ENCODE assay signal across 21 cellular contexts in the genomic region with DNA sequence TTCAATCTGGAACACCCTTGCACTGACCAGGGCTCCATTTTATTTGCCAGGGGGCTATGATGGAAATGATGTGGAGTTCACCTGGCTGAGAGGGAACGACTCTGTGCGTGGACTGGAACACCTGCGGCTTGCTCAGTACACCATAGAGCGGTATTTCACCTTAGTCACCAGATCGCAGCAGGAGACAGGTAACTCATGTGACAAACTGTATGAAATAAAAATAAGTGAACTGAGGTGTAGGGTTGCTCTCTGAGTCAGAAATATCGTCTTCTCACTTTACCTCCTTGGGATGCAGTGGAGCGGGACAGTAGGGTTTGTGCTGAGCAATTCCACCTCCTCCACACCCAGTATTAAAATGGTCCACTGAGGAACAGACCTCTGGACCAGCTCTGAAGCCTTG. TPM values are rescaled to one million over a fixed set of nuclear protein-coding genes. Genes with fewer than 3 reads are reported as not detected.
"Had no signal": no experiment of that assay in that cellular context is flagged by ENCODE, and none has a peak within 500 bp of the region (broad histone marks: within the 10 kb centered on the region; RNA-seq: fewer than 3 reads in every experiment).

No MANE protein-coding gene starts in this region.

- DNase-seq: hypothalamus; islet precursor cell; left cardiac atrium; left lung; lower lobe of right lung; mammary epithelial cell; mesenchymal stem cell; naive thymus-derived CD8-positive, alpha-beta T cell; nucleus accumbens; pancreas; posterior cingulate gyrus; right lobe of liver; stimulated activated CD4-positive, alpha-beta T cell treated with anti-CD3 and anti-CD28 coated beads, Interleukin-12 subunit alpha, Interleukin-12 subunit beta, amount 100 ng/mL, for 4 hours; stimulated activated CD4-positive, alpha-beta T cell treated with anti-CD3 and anti-CD28 coated beads, Interleukin-15, amount 100 ng/mL, for 24 hours; stimulated activated CD4-positive, alpha-beta T cell treated with anti-CD3 and anti-CD28 coated beads, Interleukin-4, amount 100 ng/mL, for 24 hours; stimulated activated naive CD4-positive, alpha-beta T cell; tibial artery; trophoblast cell; upper lobe of right lung had no signal

RNA-seq across cellular contexts. Expression of a gene that starts 22.1 kb away (rescaled TPM):
- total RNA-seq: naive thymus-derived CD8-positive, alpha-beta T cell; neural crest cell; thoracic aorta; upper lobe of right lung had no signal
